In genomic region chr2:85753525-85754312, GRCh38 we compare ENCODE assay signal across 8 cellular contexts. TPM values are rescaled to one million over a fixed set of nuclear protein-coding genes. Genes with fewer than 3 reads are reported as not detected.
A peak's percentile ranks its signal among the peaks of the same experiment; 100 is the strongest.
DNase-seq lines count a peak whose midpoint lies in the region; ATAC-seq and TF ChIP-seq lines count a peak whose summit lies in the region.

TSS of gene ATOH8 (plus strand) at chr2:85753991. CDS start at chr2:85754190, 199 bp downstream.

- no peak for TF ChIP-seq EP300 in sigmoid colon (IDR thresholded peaks at IDR 0.05)

- peak in 1 of 2 donors; percentile 25 for TF ChIP-seq POLR2A in sigmoid colon (IDR thresholded peaks at IDR 0.05)

- intact Hi-C loops in sigmoid colon (cut with DNase I) = loop anchor here (1.0 kb wide), 1 partner anchor 18 kb away; no protein-coding TSS in a partner anchor

- H3K9me3 ChIP-seq in BLaER1 = no peaks in the 10 kb centered on the region
- no peaks in the 10 kb centered on the region for H3K9me3 ChIP-seq in sigmoid colon

- no peaks in the 10 kb centered on the region for H3K36me3 ChIP-seq in BLaER1
- H3K36me3 ChIP-seq in H7 (replicated peaks; ENCODE audit: control insufficient read depth, insufficient read depth, low read length) = no peaks in the 10 kb centered on the region
- no peaks in the 10 kb centered on the region for H3K36me3 ChIP-seq in sigmoid colon

- peak within 1 kb of the TSS; percentile 73 for H3K4me3 ChIP-seq in BLaER1
- H3K4me3 ChIP-seq in H7 (ENCODE audit: insufficient read depth, low read depth, low read length) = peak within 1 kb of the TSS; percentile 62
- peak within 1 kb of the TSS; percentile 70 to 94 for H3K4me3 ChIP-seq in cardiac fibroblast (replicated peaks in 1 of 2; ENCODE audit: low read depth in 2 of 2, low read length in 2 of 2)
- peak within 1 kb of the TSS; percentile 57 to 80 (median 70) for H3K4me3 ChIP-seq in sigmoid colon

- TF ChIP-seq CTCF in cardiac fibroblast (IDR thresholded peaks at IDR 0.05; ENCODE audit: low read depth, low read length) = no peak
- no peak for TF ChIP-seq CTCF in sigmoid colon (IDR thresholded peaks at IDR 0.05)

- peak; percentile 96 for DNase-seq in H7
- peak; percentile 66 for DNase-seq in RPMI7951 (ENCODE audit: low read depth)
- peak; percentile 72 to 80 for DNase-seq in cardiac fibroblast (ENCODE audit: low read depth in 2 of 2)
- peak; percentile 45 for DNase-seq in inferior parietal cortex (ENCODE audit: extremely low spot score)
- peak; percentile 88 for DNase-seq in sigmoid colon

- H3K9ac ChIP-seq in BLaER1 = peak within 1 kb of the TSS; percentile 32

- ATAC-seq in GM19324 (IDR thresholded peaks at IDR 0.05; ENCODE audit: low FRiP score, unreplicated experiment) (no peak), HG03039 (IDR thresholded peaks at IDR 0.05; ENCODE audit: unreplicated experiment) (no peak)

- WGBS in sigmoid colon, 2 donors = 0 to 1% methylated on average over 81 of the region's 81 CpGs

- H3K4me1 ChIP-seq in BLaER1 (peaks cover 34% of the 10 kb centered on the region), sigmoid colon (peaks cover 0 to 81% (median 63%) of the 10 kb centered on the region in 4 donors)

- peaks cover 62% of the 10 kb centered on the region for H4K20me1 ChIP-seq in BLaER1

- H3K27me3 ChIP-seq in BLaER1 (peaks cover 87% of the 10 kb centered on the region), H7 (ENCODE audit: control insufficient read depth, insufficient read depth, low read length) (peaks cover 68% of the 10 kb centered on the region), sigmoid colon (no peaks in the 10 kb centered on the region)

- no peak within 1 kb of the TSS for H3K27ac ChIP-seq in BLaER1
- peak within 1 kb of the TSS; percentile 72 to 89 (median 76) for H3K27ac ChIP-seq in sigmoid colon

- H3K4me2 ChIP-seq in BLaER1 = peak within 1 kb of the TSS; percentile 100

RNA-seq across cellular contexts. Expression of gene ATOH8, which starts in this region (rescaled TPM):
- total RNA-seq in H7 (2014; rRNA removed; shearing (Covaris generic)) = 0.33 and 1.1 TPM in 2 replicates
- total RNA-seq in RPMI7951 (2014; rRNA removed; shearing (Covaris generic)) = 7.2 and 7.3 TPM in 2 replicates
- 10 to 100 TPM; 12.4 to 20.6 (median 18.1) TPM for total RNA-seq in sigmoid colon
- 1 to 10 TPM; 1.6 to 9.4 (median 6.6) TPM for polyA plus RNA-seq in sigmoid colon

Comparison
In these comparisons a context has a peak if more than half of its experiments do, and no peak if none do; other contexts are left out.
1. DNase-seq: peak in every context shown above with its lines; median percentile 96 in H7; 88 in sigmoid colon; 76 in cardiac fibroblast; 66 in RPMI7951; 45 in inferior parietal cortex.